Comparison of ENCODE assay signal across 17 cellular contexts in genomic region chr10:107022600-107023354, GRCh38.
"Had no signal": no experiment of that assay in that cellular context is flagged by ENCODE, and none has a peak within 500 bp of the region (broad histone marks: within the 10 kb centered on the region; RNA-seq: fewer than 3 reads in every experiment).

No MANE protein-coding gene starts in this region.

- H3K27ac ChIP-seq: lower lobe of right lung, parathyroid adenoma, sigmoid colon, thoracic aorta, upper lobe of left lung had no signal

- H3K27me3 ChIP-seq: sigmoid colon, upper lobe of left lung had no signal

- H3K36me3 ChIP-seq: lower lobe of right lung, sigmoid colon, thoracic aorta, upper lobe of left lung had no signal

- H3K79me2 ChIP-seq: parathyroid adenoma had no signal

- H2AFZ ChIP-seq: parathyroid adenoma had no signal

- H3K4me3 ChIP-seq: lower lobe of right lung, sigmoid colon, thoracic aorta, upper lobe of left lung had no signal

- H3K4me1 ChIP-seq: lower lobe of right lung, parathyroid adenoma, sigmoid colon, upper lobe of left lung had no signal

- ATAC-seq: activated CD8-positive, alpha-beta T cell treated with anti-CD3 and anti-CD28 coated beads for 36 hours; activated naive CD8-positive, alpha-beta T cell treated with anti-CD3 and anti-CD28 coated beads, Interleukin-2, amount 50 U/mL, for 24 hours; lower lobe of right lung; natural killer cell; stimulated activated memory B cell treated with anti-CD40 and anti-IgM and Interleukin-4, amounts not matched to agents 10 μg/mL and 1 μg/mL and 100 μg/mL, for 72 hours had no signal

- H3K9me3 ChIP-seq: lower lobe of right lung, sigmoid colon, thoracic aorta, upper lobe of left lung had no signal

- H3K9ac ChIP-seq: parathyroid adenoma had no signal

- DNase-seq: activated B cell treated with CpG ODN at 0.5 μM for 24 hours; activated CD4-positive, alpha-beta T cell treated with anti-CD3 and anti-CD28 coated beads for 4 hours; activated CD8-positive, alpha-beta T cell treated with anti-CD3 and anti-CD28 coated beads for 36 hours; activated naive CD4-positive, alpha-beta T cell treated with anti-CD3 and anti-CD28 coated beads for 36 hours; activated naive CD8-positive, alpha-beta T cell treated with anti-CD3 and anti-CD28 coated beads, Interleukin-2, amount 50 U/mL, for 24 hours; activated T-cell treated with anti-CD3 and anti-CD28 coated beads, Interleukin-2, amount 50 U/mL, for 1 hour; aorta; cerebellar nuclear complex; effector memory CD4-positive, alpha-beta T cell; lower lobe of right lung; natural killer cell; sigmoid colon; stimulated activated CD4-positive, alpha-beta T cell treated with anti-CD3 and anti-CD28 coated beads, Interleukin-4, amount 100 ng/mL, for 4 hours; upper lobe of left lung had no signal
